In genomic region chr2:206765242-206766056, GRCh38 we compare ENCODE assay signal across 8 cellular contexts. TPM values are rescaled to one million over a fixed set of nuclear protein-coding genes. Genes with fewer than 3 reads are reported as not detected.
A peak's percentile ranks its signal among the peaks of the same experiment; 100 is the strongest.
DNase-seq lines count a peak whose midpoint lies in the region; ATAC-seq, FAIRE-seq and TF ChIP-seq lines count a peak whose summit lies in the region.

TSS of gene FASTKD2 (plus strand) at chr2:206765606. CDS start at chr2:206766694, 1,088 bp downstream.
TSS of gene MDH1B (minus strand) at chr2:206765328. CDS start at chr2:206765271, 57 bp downstream.

- H3K4me3 ChIP-seq in AG09309 (ENCODE audit: control insufficient read depth, low read depth, low read length), result peak within 1 kb of the TSS; percentile 55
- H3K4me3 ChIP-seq in keratinocyte (ENCODE audit: control insufficient read depth in 2 of 3, extremely low read depth in 1 of 3, insufficient read depth in 2 of 3, low read depth in 1 of 3, low read length in 3 of 3), result peak within 1 kb of the TSS; percentile 73 to 89 (median 87)

- dilution Hi-C loops in keratinocyte (cut with MboI; ENCODE audit: extremely low pct_ligation_motif_present, low sequenced_read_pairs), result no loop called here

- H3K9me1 ChIP-seq in keratinocyte (ENCODE audit: control insufficient read depth, extremely low read depth, insufficient read depth, low read length), result no peaks in the 10 kb centered on the region

- peak within 1 kb of the TSS; percentile 98 for H2AFZ ChIP-seq in keratinocyte (ENCODE audit: control insufficient read depth, low read length)

- H3K79me2 ChIP-seq in keratinocyte (ENCODE audit: control insufficient read depth, insufficient read depth, low read length), result peaks cover 40% of the 10 kb centered on the region

- H3K27ac ChIP-seq in keratinocyte (ENCODE audit: control insufficient read depth, insufficient read depth, low read length), result peak within 1 kb of the TSS; percentile 97

- DNase-seq in AG09309 (ENCODE audit: low read depth) (peak; percentile 81), NCI-H345 treated with DMSO at 0.1 percent for 48 hours (lab: John Stamatoyannopoulos, UW; ENCODE audit: unreplicated experiment) (peak; percentile 96), cerebellar cortex (ENCODE audit: low spot score) (peak; percentile 92), keratinocyte (ENCODE audit: low read depth, low spot score) (peak; percentile 64)
- DNase-seq in stimulated activated CD4-positive, alpha-beta T cell treated with anti-CD3 and anti-CD28 coated beads, Interleukin-12 subunit alpha, Interleukin-12 subunit beta, amount 100 ng/mL, for 48 hours (ENCODE audit: low read depth in 2 of 3, low spot score in 1 of 3), result peak; percentile 77 to 82 (median 78)

- H3K9me3 ChIP-seq in keratinocyte (ENCODE audit: control insufficient read depth, low read depth, low read length), result no peaks in the 10 kb centered on the region

- H3K36me3 ChIP-seq in keratinocyte (ENCODE audit: control insufficient read depth in 2 of 2, extremely low read depth in 1 of 2, insufficient read depth in 2 of 2, low read length in 2 of 2), result peaks cover 9 to 10% of the 10 kb centered on the region in 2 experiments

- H3K27me3 ChIP-seq in keratinocyte (ENCODE audit: control insufficient read depth, extremely low read depth, insufficient read depth, low read length), result no peaks in the 10 kb centered on the region

- peak within 1 kb of the TSS; percentile 93 for H3K9ac ChIP-seq in keratinocyte (ENCODE audit: control insufficient read depth, extremely low read depth, insufficient read depth, low read length)

- H3K4me1 ChIP-seq in keratinocyte (ENCODE audit: control insufficient read depth, extremely low read depth, insufficient read depth, low read length), result peaks cover 13% of the 10 kb centered on the region

- peak within 1 kb of the TSS; percentile 93 for H3K4me2 ChIP-seq in keratinocyte (ENCODE audit: control insufficient read depth, extremely low read depth, insufficient read depth, low read depth, low read length)

- TF ChIP-seq CTCF in AG09309 (IDR thresholded peaks at IDR 0.05; ENCODE audit: control insufficient read depth, insufficient read depth, low read depth, low read length, missing control alignments) (no peak), keratinocyte (optimal IDR thresholded peaks at IDR 0.05 in 1 of 3, IDR thresholded peaks at IDR 0.05 in 1 of 3, conservative IDR thresholded peaks at IDR 0.05 in 1 of 3; ENCODE audit: extremely low read depth in 1 of 3, insufficient read depth in 2 of 3, low read length in 3 of 3) (no peak)

- no peaks in the 10 kb centered on the region for H4K20me1 ChIP-seq in keratinocyte (ENCODE audit: control insufficient read depth, extremely low read depth, insufficient read depth, low read length)

- ATAC-seq in GM19023 (IDR thresholded peaks at IDR 0.05; ENCODE audit: unreplicated experiment) (peak; percentile 96), HG03280 (IDR thresholded peaks at IDR 0.05; ENCODE audit: unreplicated experiment) (peak; percentile 94)
- ATAC-seq in activated CD4-positive, CD25-positive, alpha-beta regulatory T cell treated with anti-CD3 and anti-CD28 coated beads, Interleukin-2, amount 50 U/mL, for 24 hours, result peak; percentile 83 to 86

- peak; percentile 89 for FAIRE-seq in keratinocyte (lab: Jason Lieb, UNC)

RNA-seq across cellular contexts. Expression of gene FASTKD2, which starts in this region (rescaled TPM):
- polyA plus RNA-seq in keratinocyte, result 38.3 to 51.1 TPM (median 41.6 TPM) in 3 replicates
- 21.6 TPM for polyA plus RNA-seq in keratinocyte (2011; ENCODE audit: low read depth)
- 12.6 and 29.7 TPM in 2 replicates for polyA plus RNA-seq in keratinocyte (2011; cell fraction: cytosol; rRNA removed)
- polyA plus RNA-seq in keratinocyte (2011; cell fraction: nucleus; rRNA removed), result 55.3 and 81.6 TPM in 2 replicates
- polyA plus RNA-seq in keratinocyte (2012; ENCODE audit: low replicate concordance), result 21.3 and 25.8 TPM in 2 replicates
- polyA minus RNA-seq in keratinocyte, result 12.1 to 61.5 TPM (median 40.6 TPM) in 3 replicates
- polyA minus RNA-seq in keratinocyte (2011; cell fraction: cytosol; rRNA and poly(A)+ RNA removed), result 17.1 TPM
- polyA minus RNA-seq in keratinocyte (2011; cell fraction: nucleus; rRNA and poly(A)+ RNA removed), result 39.4 and 77.2 TPM in 2 replicates

RNA-seq across cellular contexts. Expression of gene MDH1B, which starts in this region (rescaled TPM):
- polyA plus RNA-seq in keratinocyte, result 0.56 to 1.0 TPM (median 0.91 TPM) in 3 replicates
- not detected for polyA plus RNA-seq in keratinocyte (2011; ENCODE audit: low read depth)
- polyA plus RNA-seq in keratinocyte (2011; cell fraction: cytosol; rRNA removed), result 0.50 and 0.55 TPM in 2 replicates
- 1.7 and 1.9 TPM in 2 replicates for polyA plus RNA-seq in keratinocyte (2011; cell fraction: nucleus; rRNA removed)
- polyA plus RNA-seq in keratinocyte (2012; ENCODE audit: low replicate concordance), result 0.14 and 0.53 TPM in 2 replicates
- polyA minus RNA-seq in keratinocyte, result 1.5 to 2.2 TPM in 2 of 3 replicates, not detected in the other
- polyA minus RNA-seq in keratinocyte (2011; cell fraction: cytosol; rRNA and poly(A)+ RNA removed), result not detected
- polyA minus RNA-seq in keratinocyte (2011; cell fraction: nucleus; rRNA and poly(A)+ RNA removed), result 1.4 and 2.6 TPM in 2 replicates

Comparison
In these comparisons a context has a peak if more than half of its experiments do, and no peak if none do; other contexts are left out.
1. Peak in every context shown above with its lines: DNase-seq, ATAC-seq, H3K4me3 ChIP-seq and H3K27ac ChIP-seq.